In the genomic region with DNA sequence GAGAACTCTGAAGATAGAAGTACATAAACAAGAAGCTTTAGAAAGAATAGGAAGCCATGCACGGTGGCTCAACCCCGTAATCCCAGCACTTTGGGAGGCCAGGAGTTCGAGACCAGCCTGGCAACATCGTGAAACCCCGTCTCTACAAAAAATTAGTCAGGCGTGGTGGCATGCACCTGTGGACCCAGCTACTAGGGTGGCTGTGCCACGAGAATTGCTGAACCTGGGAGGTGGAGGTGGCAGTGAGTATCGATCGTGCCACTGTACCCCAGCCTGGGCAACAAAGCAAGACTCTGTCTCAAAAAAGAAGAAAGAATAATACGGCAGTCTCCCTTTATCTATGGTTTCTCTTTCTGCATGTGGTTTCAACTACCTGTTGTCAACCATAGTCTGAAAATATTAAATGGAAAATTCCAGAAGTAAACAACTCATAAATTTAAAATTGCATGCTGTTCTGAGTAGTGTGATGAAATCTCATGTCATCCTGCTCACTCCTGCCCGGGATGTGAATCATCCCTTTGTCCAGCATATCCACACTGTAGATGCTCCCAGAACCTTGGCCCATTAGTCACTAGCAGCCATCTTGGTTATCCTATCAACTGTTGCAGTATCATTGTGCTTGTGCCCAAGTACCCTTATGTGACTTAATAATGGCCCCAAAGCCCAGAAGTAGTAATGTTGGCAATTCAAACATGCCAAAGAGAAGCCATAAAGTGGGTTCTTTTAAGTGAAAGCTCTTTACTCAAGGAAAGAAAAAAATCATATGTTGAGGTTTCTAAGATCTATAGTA, we compare ENCODE assay signal across 1 cellular context.
TF ChIP-seq lines count a peak whose summit lies in the region.

No MANE protein-coding gene starts in this region.

TF ChIP-seq in K562, 482 proteins besides CTCF, POLR2A, EP300 and RAD21 (continued from another document and continues in another):
- TF ChIP-seq SRSF9 (IDR thresholded peaks at IDR 0.05; ENCODE audit: borderline replicate concordance, low read depth, low read length): no peak
- 0 out of 2 replicates have a peak, but pooled peaks have one; percentile 58 for TF ChIP-seq ZNF41 (CRISPR knock-in tag; conservative IDR thresholded peaks at IDR 0.05)
- TF ChIP-seq, protein P1, sequence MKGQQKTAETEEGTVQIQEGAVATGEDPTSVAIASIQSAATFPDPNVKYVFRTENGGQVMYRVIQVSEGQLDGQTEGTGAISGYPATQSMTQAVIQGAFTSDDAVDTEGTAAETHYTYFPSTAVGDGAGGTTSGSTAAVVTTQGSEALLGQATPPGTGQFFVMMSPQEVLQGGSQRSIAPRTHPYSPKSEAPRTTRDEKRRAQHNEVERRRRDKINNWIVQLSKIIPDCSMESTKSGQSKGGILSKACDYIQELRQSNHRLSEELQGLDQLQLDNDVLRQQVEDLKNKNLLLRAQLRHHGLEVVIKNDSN (CRISPR knock-in tag; IDR thresholded peaks at IDR 0.05): no peak
- no peak for TF ChIP-seq HNRNPK (IDR thresholded peaks at IDR 0.05; ENCODE audit: low read depth, low read length, poor library complexity, severe bottlenecking)
- TF ChIP-seq NFE2L1 (tag; IDR thresholded peaks at IDR 0.05; ENCODE audit: borderline replicate concordance, low read depth): no peak
- TF ChIP-seq, protein P2, sequence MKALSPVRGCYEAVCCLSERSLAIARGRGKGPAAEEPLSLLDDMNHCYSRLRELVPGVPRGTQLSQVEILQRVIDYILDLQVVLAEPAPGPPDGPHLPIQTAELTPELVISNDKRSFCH (CRISPR knock-in tag; IDR thresholded peaks at IDR 0.05): no peak
- TF ChIP-seq, protein P2 (tag; IDR thresholded peaks at IDR 0.05): no peak
- no peak for TF ChIP-seq HLTF (IDR thresholded peaks at IDR 0.05)
- TF ChIP-seq TBL1XR1 (IDR thresholded peaks at IDR 0.05; ENCODE audit: low read length in 2 of 2): no peak
- TF ChIP-seq ZNF699 (CRISPR knock-in tag; IDR thresholded peaks at IDR 0.05; ENCODE audit: insufficient replicate concordance): no peak
- TF ChIP-seq PHF20 (IDR thresholded peaks at IDR 0.05; ENCODE audit: partially characterized antibody): no peak
- peak in 1 of 2 experiments; percentile 58; a peak in 1 of 4 replicates for TF ChIP-seq RCOR1 (IDR thresholded peaks at IDR 0.05; ENCODE audit: borderline replicate concordance in 1 of 2, low read depth in 2 of 2, low read length in 2 of 2)
- TF ChIP-seq TAF9B (IDR thresholded peaks at IDR 0.05; ENCODE audit: partially characterized antibody): no peak
- TF ChIP-seq, protein P3, sequence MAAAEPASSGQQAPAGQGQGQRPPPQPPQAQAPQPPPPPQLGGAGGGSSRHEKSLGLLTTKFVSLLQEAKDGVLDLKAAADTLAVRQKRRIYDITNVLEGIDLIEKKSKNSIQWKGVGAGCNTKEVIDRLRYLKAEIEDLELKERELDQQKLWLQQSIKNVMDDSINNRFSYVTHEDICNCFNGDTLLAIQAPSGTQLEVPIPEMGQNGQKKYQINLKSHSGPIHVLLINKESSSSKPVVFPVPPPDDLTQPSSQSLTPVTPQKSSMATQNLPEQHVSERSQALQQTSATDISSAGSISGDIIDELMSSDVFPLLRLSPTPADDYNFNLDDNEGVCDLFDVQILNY (CRISPR knock-in tag; IDR thresholded peaks at IDR 0.05): no peak
- no peak for TF ChIP-seq YBX1 (IDR thresholded peaks at IDR 0.05)
- TF ChIP-seq MYNN (IDR thresholded peaks at IDR 0.05): no peak
- TF ChIP-seq MYNN (CRISPR knock-in tag; IDR thresholded peaks at IDR 0.05): no peak
- TF ChIP-seq, protein P4, sequence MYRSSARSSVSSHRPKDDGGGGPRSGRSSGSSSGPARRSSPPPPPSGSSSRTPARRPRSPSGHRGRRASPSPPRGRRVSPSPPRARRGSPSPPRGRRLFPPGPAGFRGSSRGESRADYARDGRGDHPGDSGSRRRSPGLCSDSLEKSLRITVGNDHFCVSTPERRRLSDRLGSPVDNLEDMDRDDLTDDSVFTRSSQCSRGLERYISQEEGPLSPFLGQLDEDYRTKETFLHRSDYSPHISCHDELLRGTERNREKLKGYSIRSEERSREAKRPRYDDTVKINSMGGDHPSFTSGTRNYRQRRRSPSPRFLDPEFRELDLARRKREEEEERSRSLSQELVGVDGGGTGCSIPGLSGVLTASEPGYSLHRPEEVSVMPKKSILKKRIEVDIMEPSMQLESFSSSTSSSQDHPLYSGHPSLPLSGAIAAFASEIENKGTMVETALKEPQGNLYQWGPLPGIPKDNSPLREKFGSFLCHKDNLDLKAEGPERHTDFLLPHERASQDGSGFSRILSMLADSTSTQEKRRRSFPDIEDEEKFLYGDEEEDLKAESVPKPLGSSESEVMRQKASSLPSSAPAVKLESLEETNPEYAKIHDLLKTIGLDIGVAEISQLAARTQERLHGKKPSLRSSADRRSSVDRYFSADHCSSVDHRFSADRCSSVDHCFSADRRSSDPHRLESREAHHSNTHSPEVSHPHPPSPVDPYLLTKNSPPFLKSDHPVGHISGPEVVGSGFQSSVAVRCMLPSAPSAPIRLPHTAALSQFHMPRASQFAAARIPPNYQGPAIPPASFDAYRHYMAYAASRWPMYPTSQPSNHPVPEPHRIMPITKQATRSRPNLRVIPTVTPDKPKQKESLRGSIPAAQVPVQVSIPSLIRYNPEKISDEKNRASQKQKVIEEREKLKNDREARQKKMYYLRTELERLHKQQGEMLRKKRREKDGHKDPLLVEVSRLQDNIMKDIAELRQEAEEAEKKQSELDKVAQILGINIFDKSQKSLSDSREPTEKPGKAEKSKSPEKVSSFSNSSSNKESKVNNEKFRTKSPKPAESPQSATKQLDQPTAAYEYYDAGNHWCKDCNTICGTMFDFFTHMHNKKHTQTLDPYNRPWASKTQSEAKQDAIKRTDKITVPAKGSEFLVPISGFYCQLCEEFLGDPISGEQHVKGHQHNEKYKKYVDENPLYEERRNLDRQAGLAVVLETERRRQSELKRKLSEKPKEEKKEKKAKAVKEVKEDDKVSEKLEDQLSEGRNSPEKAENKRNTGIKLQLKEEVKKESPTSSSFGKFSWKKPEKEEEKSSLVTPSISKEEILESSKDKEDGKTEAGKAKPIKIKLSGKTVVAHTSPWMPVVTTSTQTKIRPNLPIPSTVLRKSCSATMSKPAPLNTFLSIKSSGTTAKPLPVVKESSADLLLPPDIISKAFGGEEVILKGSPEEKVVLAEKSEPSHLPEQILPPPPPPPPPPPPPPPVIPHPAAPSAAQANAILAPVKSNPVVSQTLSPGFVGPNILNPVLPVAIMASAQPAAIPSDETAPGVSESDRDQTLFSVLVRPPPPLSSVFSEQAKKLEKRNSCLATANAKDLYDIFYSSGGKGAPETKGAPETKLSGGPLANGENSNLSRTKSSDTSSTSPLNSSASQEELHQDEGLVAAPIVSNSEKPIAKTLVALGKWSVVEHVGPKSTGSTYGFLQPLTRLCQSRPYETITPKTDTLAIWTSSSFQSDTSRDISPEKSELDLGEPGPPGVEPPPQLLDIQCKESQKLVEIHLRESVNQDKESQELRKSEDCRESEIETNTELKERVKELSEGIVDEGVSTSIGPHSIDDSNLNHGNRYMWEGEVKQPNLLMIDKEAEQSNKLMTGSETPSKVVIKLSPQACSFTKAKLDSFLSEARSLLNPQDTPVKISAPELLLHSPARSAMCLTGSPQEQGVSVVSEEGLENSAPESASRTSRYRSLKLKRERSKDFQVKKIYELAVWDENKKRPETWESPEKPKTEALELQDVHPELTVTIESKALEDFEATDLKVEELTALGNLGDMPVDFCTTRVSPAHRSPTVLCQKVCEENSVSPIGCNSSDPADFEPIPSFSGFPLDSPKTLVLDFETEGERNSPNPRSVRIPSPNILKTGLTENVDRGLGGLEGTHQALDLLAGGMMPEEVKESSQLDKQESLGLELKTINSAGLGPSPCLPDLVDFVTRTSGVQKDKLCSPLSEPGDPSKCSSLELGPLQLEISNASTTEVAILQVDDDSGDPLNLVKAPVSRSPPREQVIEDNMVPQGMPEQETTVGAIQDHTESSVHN (IDR thresholded peaks at IDR 0.05; ENCODE audit: borderline replicate concordance in 1 of 2, low read depth in 1 of 2): no peak; a peak in 1 of 4 replicates
- TF ChIP-seq RBM17 (IDR thresholded peaks at IDR 0.05; ENCODE audit: borderline replicate concordance, low read depth, low read length): no peak
- TF ChIP-seq, protein P5, sequence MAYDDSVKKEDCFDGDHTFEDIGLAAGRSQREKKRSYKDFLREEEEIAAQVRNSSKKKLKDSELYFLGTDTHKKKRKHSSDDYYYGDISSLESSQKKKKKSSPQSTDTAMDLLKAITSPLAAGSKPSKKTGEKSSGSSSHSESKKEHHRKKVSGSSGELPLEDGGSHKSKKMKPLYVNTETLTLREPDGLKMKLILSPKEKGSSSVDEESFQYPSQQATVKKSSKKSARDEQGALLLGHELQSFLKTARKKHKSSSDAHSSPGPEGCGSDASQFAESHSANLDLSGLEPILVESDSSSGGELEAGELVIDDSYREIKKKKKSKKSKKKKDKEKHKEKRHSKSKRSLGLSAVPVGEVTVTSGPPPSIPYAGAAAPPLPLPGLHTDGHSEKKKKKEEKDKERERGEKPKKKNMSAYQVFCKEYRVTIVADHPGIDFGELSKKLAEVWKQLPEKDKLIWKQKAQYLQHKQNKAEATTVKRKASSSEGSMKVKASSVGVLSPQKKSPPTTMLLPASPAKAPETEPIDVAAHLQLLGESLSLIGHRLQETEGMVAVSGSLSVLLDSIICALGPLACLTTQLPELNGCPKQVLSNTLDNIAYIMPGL (CRISPR knock-in tag; IDR thresholded peaks at IDR 0.05): no peak
- TF ChIP-seq, protein P6, sequence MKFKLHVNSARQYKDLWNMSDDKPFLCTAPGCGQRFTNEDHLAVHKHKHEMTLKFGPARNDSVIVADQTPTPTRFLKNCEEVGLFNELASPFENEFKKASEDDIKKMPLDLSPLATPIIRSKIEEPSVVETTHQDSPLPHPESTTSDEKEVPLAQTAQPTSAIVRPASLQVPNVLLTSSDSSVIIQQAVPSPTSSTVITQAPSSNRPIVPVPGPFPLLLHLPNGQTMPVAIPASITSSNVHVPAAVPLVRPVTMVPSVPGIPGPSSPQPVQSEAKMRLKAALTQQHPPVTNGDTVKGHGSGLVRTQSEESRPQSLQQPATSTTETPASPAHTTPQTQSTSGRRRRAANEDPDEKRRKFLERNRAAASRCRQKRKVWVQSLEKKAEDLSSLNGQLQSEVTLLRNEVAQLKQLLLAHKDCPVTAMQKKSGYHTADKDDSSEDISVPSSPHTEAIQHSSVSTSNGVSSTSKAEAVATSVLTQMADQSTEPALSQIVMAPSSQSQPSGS (CRISPR knock-in tag; IDR thresholded peaks at IDR 0.05): no peak
- TF ChIP-seq KLF6 (CRISPR knock-in tag; IDR thresholded peaks at IDR 0.05; ENCODE audit: borderline replicate concordance): 0 out of 2 replicates have a peak, but pooled peaks have one; percentile 55
- TF ChIP-seq NFIC (IDR thresholded peaks at IDR 0.05): no peak
- TF ChIP-seq XRCC5 (IDR thresholded peaks at IDR 0.05; ENCODE audit: low read depth, low read length): no peak
- TF ChIP-seq SMARCB1 (IDR thresholded peaks at IDR 0.05; ENCODE audit: insufficient read length, low read depth): no peak
- no peak for TF ChIP-seq ZZZ3 (IDR thresholded peaks at IDR 0.05)
- peak in 1 of 2 experiments; percentile 19; a peak in 1 of 4 replicates for TF ChIP-seq FOXK2 (conservative IDR thresholded peaks at IDR 0.05 in 1 of 2, IDR thresholded peaks at IDR 0.05 in 1 of 2; ENCODE audit: low read depth in 2 of 2)
- TF ChIP-seq NCOR1 (IDR thresholded peaks at IDR 0.05): no peak
- no peak for TF ChIP-seq TEAD1 (CRISPR knock-in tag; IDR thresholded peaks at IDR 0.05)
- peak; percentile 87 for TF ChIP-seq CEBPG (CRISPR knock-in tag; IDR thresholded peaks at IDR 0.05)
- TF ChIP-seq CEBPG (tag; conservative IDR thresholded peaks at IDR 0.05 in 1 of 2, IDR thresholded peaks at IDR 0.05 in 1 of 2): peak; percentile 74 to 99
- TF ChIP-seq, protein P7, sequence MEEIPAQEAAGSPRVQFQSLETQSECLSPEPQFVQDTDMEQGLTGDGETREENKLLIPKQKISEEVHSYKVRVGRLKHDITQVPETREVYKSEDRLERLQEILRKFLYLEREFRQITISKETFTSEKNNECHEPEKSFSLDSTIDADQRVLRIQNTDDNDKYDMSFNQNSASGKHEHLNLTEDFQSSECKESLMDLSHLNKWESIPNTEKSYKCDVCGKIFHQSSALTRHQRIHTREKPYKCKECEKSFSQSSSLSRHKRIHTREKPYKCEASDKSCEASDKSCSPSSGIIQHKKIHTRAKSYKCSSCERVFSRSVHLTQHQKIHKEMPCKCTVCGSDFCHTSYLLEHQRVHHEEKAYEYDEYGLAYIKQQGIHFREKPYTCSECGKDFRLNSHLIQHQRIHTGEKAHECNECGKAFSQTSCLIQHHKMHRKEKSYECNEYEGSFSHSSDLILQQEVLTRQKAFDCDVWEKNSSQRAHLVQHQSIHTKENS (CRISPR knock-in tag; IDR thresholded peaks at IDR 0.05): no peak
- no peak for TF ChIP-seq NBN (IDR thresholded peaks at IDR 0.05; ENCODE audit: low read depth)
- no peak for TF ChIP-seq ZNF217 (CRISPR knock-in tag; IDR thresholded peaks at IDR 0.05)
- TF ChIP-seq TAL1 (IDR thresholded peaks at IDR 0.05): no peak
- peak; percentile 78; the same call in 1 of the 2 replicates for TF ChIP-seq PTTG1 (tag; IDR thresholded peaks at IDR 0.05; ENCODE audit: low read depth)
- TF ChIP-seq, protein P8, sequence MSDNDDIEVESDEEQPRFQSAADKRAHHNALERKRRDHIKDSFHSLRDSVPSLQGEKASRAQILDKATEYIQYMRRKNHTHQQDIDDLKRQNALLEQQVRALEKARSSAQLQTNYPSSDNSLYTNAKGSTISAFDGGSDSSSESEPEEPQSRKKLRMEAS (CRISPR knock-in tag; IDR thresholded peaks at IDR 0.05): no peak
- no peak for TF ChIP-seq HIVEP1 (CRISPR knock-in tag; IDR thresholded peaks at IDR 0.05)
- no peak for TF ChIP-seq TRIM28 (IDR thresholded peaks at IDR 0.05)
- no peak for TF ChIP-seq ELF1 (tag; IDR thresholded peaks at IDR 0.05)
- no peak for TF ChIP-seq FOS (IDR thresholded peaks at IDR 0.05; ENCODE audit: extremely low read depth, insufficient read length)
- TF ChIP-seq ZNF197 (CRISPR knock-in tag; IDR thresholded peaks at IDR 0.05; ENCODE audit: low read depth): peak; percentile 58; the same call in 1 of the 2 replicates
- no peak for TF ChIP-seq ZNF586 (CRISPR knock-in tag; conservative IDR thresholded peaks at IDR 0.05)
- TF ChIP-seq SOX6 (IDR thresholded peaks at IDR 0.05): peak; percentile 77
- peak; percentile 78; the same call in 1 of the 2 replicates for TF ChIP-seq ZKSCAN8 (CRISPR knock-in tag; IDR thresholded peaks at IDR 0.05)
- TF ChIP-seq RBM34 (IDR thresholded peaks at IDR 0.05; ENCODE audit: borderline replicate concordance, insufficient read depth, low read length): no peak
- no peak for TF ChIP-seq CREM (IDR thresholded peaks at IDR 0.05; ENCODE audit: low read depth)
- TF ChIP-seq, protein P9, sequence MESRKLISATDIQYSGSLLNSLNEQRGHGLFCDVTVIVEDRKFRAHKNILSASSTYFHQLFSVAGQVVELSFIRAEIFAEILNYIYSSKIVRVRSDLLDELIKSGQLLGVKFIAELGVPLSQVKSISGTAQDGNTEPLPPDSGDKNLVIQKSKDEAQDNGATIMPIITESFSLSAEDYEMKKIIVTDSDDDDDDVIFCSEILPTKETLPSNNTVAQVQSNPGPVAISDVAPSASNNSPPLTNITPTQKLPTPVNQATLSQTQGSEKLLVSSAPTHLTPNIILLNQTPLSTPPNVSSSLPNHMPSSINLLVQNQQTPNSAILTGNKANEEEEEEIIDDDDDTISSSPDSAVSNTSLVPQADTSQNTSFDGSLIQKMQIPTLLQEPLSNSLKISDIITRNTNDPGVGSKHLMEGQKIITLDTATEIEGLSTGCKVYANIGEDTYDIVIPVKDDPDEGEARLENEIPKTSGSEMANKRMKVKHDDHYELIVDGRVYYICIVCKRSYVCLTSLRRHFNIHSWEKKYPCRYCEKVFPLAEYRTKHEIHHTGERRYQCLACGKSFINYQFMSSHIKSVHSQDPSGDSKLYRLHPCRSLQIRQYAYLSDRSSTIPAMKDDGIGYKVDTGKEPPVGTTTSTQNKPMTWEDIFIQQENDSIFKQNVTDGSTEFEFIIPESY (CRISPR knock-in tag; IDR thresholded peaks at IDR 0.05): no peak
- no peak; the same call in 1 of the 2 replicates for TF ChIP-seq GTF2E2 (tag; IDR thresholded peaks at IDR 0.05)
- TF ChIP-seq LARP7 (IDR thresholded peaks at IDR 0.05): no peak
